In the genomic region with DNA sequence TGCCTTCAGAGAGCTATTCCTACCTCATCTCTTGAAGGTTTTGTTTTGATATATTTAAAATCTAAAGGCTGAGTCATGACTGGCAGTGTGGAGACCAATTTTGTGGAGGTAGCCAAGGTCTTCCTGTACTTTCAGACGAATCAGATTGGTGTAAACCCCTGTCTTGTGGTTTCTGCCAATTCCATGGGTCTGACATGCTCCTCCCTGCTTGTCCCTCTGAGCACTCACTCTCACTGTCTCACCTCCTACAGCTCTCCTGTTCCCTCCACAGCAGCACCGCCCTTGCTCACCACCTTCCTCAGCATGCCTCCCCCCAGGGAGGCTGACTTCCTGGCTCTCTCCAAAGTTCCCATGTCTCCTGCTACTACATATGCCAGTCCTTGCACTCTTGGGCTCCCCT, we compare ENCODE assay signal across 18 cellular contexts.
DNase-seq lines count a peak whose midpoint lies in the region; ATAC-seq, FAIRE-seq and TF ChIP-seq lines count a peak whose summit lies in the region.
"Had no signal": no experiment of that assay in that cellular context is flagged by ENCODE, and none has a peak within 500 bp of the region (broad histone marks: within the 10 kb centered on the region; RNA-seq: fewer than 3 reads in every experiment).

No MANE protein-coding gene starts in this region.

- TF ChIP-seq POLR2A in A549 (IDR thresholded peaks at IDR 0.05; ENCODE audit: low read length) (no peak), HCT116 (IDR thresholded peaks at IDR 0.05; ENCODE audit: borderline replicate concordance, extremely low read depth, insufficient read depth, insufficient read length) (no peak)

- no peaks in the 10 kb centered on the region for H3K9me3 ChIP-seq in A549
- H3K9me3 ChIP-seq in HCT116 (ENCODE audit: control insufficient read depth in 1 of 2, insufficient read depth in 1 of 2, low read depth in 1 of 2, low read length in 2 of 2), result no peaks in the 10 kb centered on the region
- no peaks in the 10 kb centered on the region for H3K9me3 ChIP-seq in SK-N-SH
- H3K9me3 ChIP-seq: Caco-2, sigmoid colon had no signal

- ATAC-seq in A549, result peak in 1 of 2 experiments; percentile 46; a peak in 3 of 6 replicates
- peak; percentile 83 for ATAC-seq in HCT116
- no peak for ATAC-seq in HG03039 (IDR thresholded peaks at IDR 0.05; ENCODE audit: unreplicated experiment)
- no peak for ATAC-seq in HG03342 (IDR thresholded peaks at IDR 0.05; ENCODE audit: unreplicated experiment)
- ATAC-seq in GM21447 (IDR thresholded peaks at IDR 0.05; ENCODE audit: unreplicated experiment), result no peak

- peaks cover 14% of the 10 kb centered on the region for H3K4me1 ChIP-seq in A549
- peaks cover 8 to 20% of the 10 kb centered on the region in 2 experiments; a peak in 3 of 4 replicates for H3K4me1 ChIP-seq in HCT116 (ENCODE audit: control insufficient read depth in 1 of 2, insufficient read depth in 2 of 2, low read length in 2 of 2)
- peaks cover 0 to 5% of the 10 kb centered on the region in 2 experiments; a peak in 1 of 4 replicates for H3K4me1 ChIP-seq in SK-N-SH (ENCODE audit: control insufficient read depth in 1 of 2, insufficient read depth in 2 of 2, low read depth in 1 of 2, low read length in 1 of 2)
- H3K4me1 ChIP-seq: sigmoid colon had no signal

- DNase-seq in A549 (ENCODE audit: low read depth in 1 of 2, low spot score in 1 of 2) (peak in 1 of 2 experiments; percentile 13), HCT116 (ENCODE audit: low read depth, low spot score) (no peak), SK-N-SH (no peak), endothelial cell (ENCODE audit: low spot score) (no peak)
- no peak for DNase-seq in activated CD4-positive, CD25-positive, alpha-beta regulatory T cell (lab: John Stamatoyannopoulos, UW)
- DNase-seq: activated CD4-positive, alpha-beta T cell treated with anti-CD3 and anti-CD28 coated beads, Interleukin-2, amount 10 ng/mL, durations not matched to agents 24 days and 14 days; activated T-cell treated with anti-CD3 and anti-CD28 coated beads, Interleukin-2, amount 50 U/mL, for 1 hour; Caco-2; H9; NCI-H1436; NCI-H526 treated with DMSO at 0.1 percent for 48 hours; SHP77; sigmoid colon; stimulated activated CD4-positive, alpha-beta T cell treated with anti-CD3 and anti-CD28 coated beads, Interleukin-4, amount 100 ng/mL, for 1 hour had no signal

- H2AFZ ChIP-seq in HCT116 (ENCODE audit: low read depth, low read length, poor library complexity, severe bottlenecking), result peak overlapping the region; percentile 93
- H2AFZ ChIP-seq in SK-N-SH (ENCODE audit: low read depth), result peak overlapping the region; percentile 25; the same call in 1 of the 2 replicates

- H3K4me2 ChIP-seq in A549 (peak overlapping the region; percentile 27), HCT116 (ENCODE audit: low read length) (peak overlapping the region; percentile 53), SK-N-SH (peak overlapping the region; percentile 1; the same call in 1 of the 2 replicates)

- no peak overlapping the region for H3K4me3 Mint-ChIP-seq in endothelial cell (ENCODE audit: unreplicated experiment)
- H3K4me3 Mint-ChIP-seq: activated CD4-positive, alpha-beta T cell treated with anti-CD3 and anti-CD28 coated beads, Interleukin-2, amount 10 ng/mL, durations not matched to agents 24 days and 14 days; activated naive CD8-positive, alpha-beta T cell; H9 had no signal

- H3K9me2 ChIP-seq in HCT116 (ENCODE audit: insufficient read depth), result no peaks in the 10 kb centered on the region
- no peaks in the 10 kb centered on the region for H3K9me2 ChIP-seq in SK-N-SH

- H3K9ac ChIP-seq in HCT116 (ENCODE audit: low read length), result no peak overlapping the region
- H3K9ac ChIP-seq in SK-N-SH, result no peak overlapping the region

- no peaks in the 10 kb centered on the region for H3K36me3 Mint-ChIP-seq in endothelial cell (ENCODE audit: low read depth, unreplicated experiment)
- H3K36me3 Mint-ChIP-seq: activated naive CD8-positive, alpha-beta T cell had no signal

- H3K4me1 Mint-ChIP-seq in endothelial cell (ENCODE audit: unreplicated experiment), result peaks cover 13% of the 10 kb centered on the region
- H3K4me1 Mint-ChIP-seq: activated CD4-positive, alpha-beta T cell treated with anti-CD3 and anti-CD28 coated beads, Interleukin-2, amount 10 ng/mL, durations not matched to agents 24 days and 14 days had no signal

- H3K27ac ChIP-seq in A549, result peak overlapping the region; percentile 15 to 67; a peak in 3 of 6 replicates
- H3K27ac ChIP-seq in HCT116 (ENCODE audit: low read depth, low read length), result no peak overlapping the region
- no peak overlapping the region for H3K27ac ChIP-seq in SK-N-SH (ENCODE audit: low read depth in 2 of 2, low read length in 1 of 2)
- H3K27ac ChIP-seq: sigmoid colon had no signal

- no peak for FAIRE-seq in A549 (lab: Jason Lieb, UNC)

- POLR2A ChIA-PET in A549 (lab: Yijun Ruan, JAX) (no interaction called here), HCT116 (lab: Charles Lee) (interaction anchor here (1.0 to 3.0 kb wide), 4 partner anchors 9 to 14 kb away, joined by 3 to 16 read pairs (median 4); no protein-coding TSS in a partner anchor), SK-N-SH (lab: Yijun Ruan, JAX) (no interaction called here)

- H3K27me3 ChIP-seq in HCT116 (ENCODE audit: insufficient read depth, low read length), result no peaks in the 10 kb centered on the region
- peaks cover 15% of the 10 kb centered on the region; the same call in 1 of the 2 replicates for H3K27me3 ChIP-seq in SK-N-SH (ENCODE audit: insufficient read depth)
- H3K27me3 ChIP-seq: sigmoid colon had no signal

- BruUV-seq in HCT116 (replicated peaks; lab: Mats Ljungman, UMichigan), result no TSS peak

- H3K4me3 ChIP-seq in A549 (no peak overlapping the region), HCT116 (replicated peaks in 1 of 2; ENCODE audit: low read depth in 1 of 2, low read length in 2 of 2) (no peak overlapping the region), SK-N-SH (ENCODE audit: low read depth in 2 of 2, low read length in 1 of 2) (no peak overlapping the region)
- H3K4me3 ChIP-seq: sigmoid colon had no signal

- H3F3A ChIP-seq in SK-N-SH (replicated peaks; ENCODE audit: insufficient read depth), result peaks cover 7% of the 10 kb centered on the region

- CTCF ChIA-PET in A549 (lab: Yijun Ruan, JAX) (interaction anchor here (2.6 kb wide), 1 partner anchor 14 kb away, joined by 10 read pairs; no protein-coding TSS in a partner anchor), HCT116 (lab: Charles Lee) (no interaction called here), SK-N-SH (lab: Yijun Ruan, JAX) (interaction anchor here (1.6 kb wide), 1 partner anchor 14 kb away, joined by 4 read pairs; no protein-coding TSS in a partner anchor)

- H3K27me3 Mint-ChIP-seq in endothelial cell (ENCODE audit: unreplicated experiment), result no peaks in the 10 kb centered on the region
- H3K27me3 Mint-ChIP-seq: activated CD4-positive, alpha-beta T cell treated with anti-CD3 and anti-CD28 coated beads, Interleukin-2, amount 10 ng/mL, durations not matched to agents 24 days and 14 days had no signal

- peak overlapping the region; percentile 19 for H3K27ac Mint-ChIP-seq in endothelial cell (ENCODE audit: unreplicated experiment)
- H3K27ac Mint-ChIP-seq: activated CD4-positive, alpha-beta T cell treated with anti-CD3 and anti-CD28 coated beads, Interleukin-2, amount 10 ng/mL, durations not matched to agents 24 days and 14 days; activated naive CD8-positive, alpha-beta T cell had no signal

- H3K79me2 ChIP-seq in HCT116 (ENCODE audit: insufficient read depth, low read length) (no peaks in the 10 kb centered on the region), SK-N-SH (ENCODE audit: insufficient read depth) (no peaks in the 10 kb centered on the region)

- no peak for TF ChIP-seq RAD21 in A549 (conservative IDR thresholded peaks at IDR 0.05 in 1 of 2, IDR thresholded peaks at IDR 0.05 in 1 of 2)
- no peak for TF ChIP-seq RAD21 in HCT116 (IDR thresholded peaks at IDR 0.05; ENCODE audit: low read depth)
- TF ChIP-seq RAD21 in SK-N-SH (IDR thresholded peaks at IDR 0.05; ENCODE audit: low read length), result no peak

- no peaks in the 10 kb centered on the region for H3K9me3 Mint-ChIP-seq in endothelial cell (ENCODE audit: unreplicated experiment)
- H3K9me3 Mint-ChIP-seq: activated CD4-positive, alpha-beta T cell treated with anti-CD3 and anti-CD28 coated beads, Interleukin-2, amount 10 ng/mL, durations not matched to agents 24 days and 14 days had no signal

- H3K36me3 ChIP-seq in HCT116 (ENCODE audit: control insufficient read depth in 1 of 2, insufficient read depth in 2 of 2, low read length in 2 of 2), result no peaks in the 10 kb centered on the region
- no peaks in the 10 kb centered on the region for H3K36me3 ChIP-seq in SK-N-SH (replicated peaks in 1 of 2; ENCODE audit: control insufficient read depth in 1 of 2, insufficient read depth in 2 of 2, low read length in 1 of 2)
- H3K36me3 ChIP-seq: sigmoid colon had no signal

- intact Hi-C loops in HCT116 (cut with micrococcal nuclease), result no loop called here

- H4K20me1 ChIP-seq in HCT116 (ENCODE audit: insufficient read depth) (no peaks in the 10 kb centered on the region), SK-N-SH (ENCODE audit: insufficient read depth) (no peaks in the 10 kb centered on the region)

- TF ChIP-seq EP300 in A549 (IDR thresholded peaks at IDR 0.05) (no peak), SK-N-SH (IDR thresholded peaks at IDR 0.05; ENCODE audit: borderline replicate concordance in 1 of 2, low read depth in 1 of 2, low read length in 1 of 2) (no peak)

- no peak for TF ChIP-seq CTCF in A549 (IDR thresholded peaks at IDR 0.05)
- TF ChIP-seq CTCF in HCT116 (IDR thresholded peaks at IDR 0.05 in 2 of 3, conservative IDR thresholded peaks at IDR 0.05 in 1 of 3; ENCODE audit: borderline replicate concordance in 1 of 3, insufficient read depth in 1 of 3, low read depth in 2 of 3, low read length in 2 of 3), result no peak
- TF ChIP-seq CTCF in SK-N-SH (IDR thresholded peaks at IDR 0.05), result no peak
- TF ChIP-seq CTCF in endothelial cell (IDR thresholded peaks at IDR 0.05; ENCODE audit: unreplicated experiment), result no peak

- RAD21 ChIA-PET in HCT116 (lab: Charles Lee; ENCODE audit: low non-redundant PET in 1 of 2, low total read pairs in 2 of 2, uncharacterized antibody in 2 of 2, unreplicated experiment in 2 of 2), result no interaction called here

- 62% methylated on average over 2 of the region's 2 CpGs for WGBS in A549 (ENCODE audit: missing lambda C conversion rate)
- 4% methylated on average over 2 of the region's 2 CpGs for WGBS in SK-N-SH (ENCODE audit: low lambda C conversion rate)

TF ChIP-seq in A549, 52 proteins besides CTCF, POLR2A, EP300 and RAD21 (continues in another document):
- TF ChIP-seq CEBPB (IDR thresholded peaks at IDR 0.05) (no peak), HEYL (CRISPR knock-in tag; IDR thresholded peaks at IDR 0.05) (no peak), MAFK (IDR thresholded peaks at IDR 0.05; ENCODE audit: partially characterized antibody) (no peak), FOXS1 (CRISPR knock-in tag; IDR thresholded peaks at IDR 0.05) (no peak)

TF ChIP-seq in HCT116, 20 proteins besides CTCF, POLR2A, EP300 and RAD21 (continues in another document):
- TF ChIP-seq, protein P1, sequence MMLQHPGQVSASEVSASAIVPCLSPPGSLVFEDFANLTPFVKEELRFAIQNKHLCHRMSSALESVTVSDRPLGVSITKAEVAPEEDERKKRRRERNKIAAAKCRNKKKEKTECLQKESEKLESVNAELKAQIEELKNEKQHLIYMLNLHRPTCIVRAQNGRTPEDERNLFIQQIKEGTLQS (IDR thresholded peaks at IDR 0.05), result no peak

TF ChIP-seq in SK-N-SH, 30 proteins besides CTCF, POLR2A, EP300 and RAD21 (continues in another document):
- no peak for TF ChIP-seq FOXJ3 (CRISPR knock-in tag; IDR thresholded peaks at IDR 0.05)

Comparison
In these comparisons a context has a peak if more than half of its experiments do, and no peak if none do; other contexts are left out.
1. H3K27ac ChIP-seq: peak in A549 (2 of 2); none in HCT116 (single experiment) and SK-N-SH (0 of 2).
2. H3K4me2 ChIP-seq: peak in every context shown above with its lines; median percentile 53 in HCT116; 27 in A549; 1 in SK-N-SH.